12 cellular contexts compared by ENCODE assay signal in genomic region chr2:38835990-38836389, GRCh38. TPM values are rescaled to one million over a fixed set of nuclear protein-coding genes. Genes with fewer than 3 reads are reported as not detected.
DNase-seq lines count a peak whose midpoint lies in the region; ATAC-seq and TF ChIP-seq lines count a peak whose summit lies in the region.
"Had no signal": no experiment of that assay in that cellular context is flagged by ENCODE, and none has a peak within 500 bp of the region (broad histone marks: within the 10 kb centered on the region; RNA-seq: fewer than 3 reads in every experiment).

No MANE protein-coding gene starts in this region.

- no peaks in the 10 kb centered on the region for H3K27me3 ChIP-seq in CD4-positive, alpha-beta T cell (ENCODE audit: control insufficient read depth, insufficient read depth, low read length)
- H3K27me3 ChIP-seq: esophagus squamous epithelium had no signal

- ATAC-seq in GM19043 (IDR thresholded peaks at IDR 0.05; ENCODE audit: low read depth, unreplicated experiment): peak; percentile 90
- peak; percentile 95 for ATAC-seq in HG02885 (IDR thresholded peaks at IDR 0.05; ENCODE audit: poor library complexity, unreplicated experiment)
- no peak for ATAC-seq in CD4-positive, alpha-beta T cell (ENCODE audit: poor library complexity)
- no peak for ATAC-seq in esophagus mucosa

- intact Hi-C loops in CD4-positive, alpha-beta T cell (cut with DNase I, micrococcal nuclease): loop anchor here (5.0 to 10.0 kb wide), 2 partner anchors 251 to 299 kb away; no protein-coding TSS in a partner anchor

- H3K27ac Mint-ChIP-seq in CD4-positive, alpha-beta T cell: no peak overlapping the region
- H3K27ac Mint-ChIP-seq: activated naive CD8-positive, alpha-beta T cell treated with anti-CD3 and anti-CD28 coated beads, Interleukin-2, amount 10 ng/mL, durations not matched to agents 7 days and 5 days had no signal

- DNase-seq in Ammon's horn (ENCODE audit: low spot score) (peak; percentile 58), NOMO-1 treated with DMSO at 0.1 percent for 48 hours (lab: John Stamatoyannopoulos, UW; ENCODE audit: unreplicated experiment) (peak; percentile 95), T-helper 2 cell (no peak), NCI-H2029 treated with DMSO at 0.1 percent for 48 hours (lab: John Stamatoyannopoulos, UW) (no peak)
- no peak for DNase-seq in CD4-positive, alpha-beta T cell
- DNase-seq: activated naive CD8-positive, alpha-beta T cell treated with anti-CD3 and anti-CD28 coated beads, Interleukin-2, amount 10 ng/mL, durations not matched to agents 7 days and 5 days; esophagus squamous epithelium; NCI-H1105 treated with DMSO at 0.1 percent for 48 hours; stimulated activated CD4-positive, alpha-beta T cell treated with anti-CD3 and anti-CD28 coated beads, Interleukin-4, amount 100 ng/mL, for 1 hour had no signal

- no peaks in the 10 kb centered on the region for H3K4me1 Mint-ChIP-seq in CD4-positive, alpha-beta T cell (ENCODE audit: low read depth)

- no peak overlapping the region for H3K27ac ChIP-seq in CD4-positive, alpha-beta T cell (ENCODE audit: low read depth, low read length)
- H3K27ac ChIP-seq: esophagus squamous epithelium had no signal

- CTCF ChIA-PET in CD4-positive, alpha-beta T cell (lab: Charles Lee): interaction anchor here (0.7 kb wide), 1 partner anchor 561 kb away, joined by 4 read pairs; no protein-coding TSS in a partner anchor

- no peak for TF ChIP-seq CTCF in CD4-positive, alpha-beta T cell (IDR thresholded peaks at IDR 0.05)

- peaks cover 46% of the 10 kb centered on the region for H3K36me3 Mint-ChIP-seq in CD4-positive, alpha-beta T cell (ENCODE audit: low read depth)

- H3K4me3 Mint-ChIP-seq in CD4-positive, alpha-beta T cell: no peak overlapping the region
- H3K4me3 Mint-ChIP-seq: activated naive CD8-positive, alpha-beta T cell treated with anti-CD3 and anti-CD28 coated beads, Interleukin-2, amount 10 ng/mL, durations not matched to agents 7 days and 5 days had no signal

- no peaks in the 10 kb centered on the region for H3K9me3 Mint-ChIP-seq in CD4-positive, alpha-beta T cell
- H3K9me3 Mint-ChIP-seq: activated naive CD8-positive, alpha-beta T cell treated with anti-CD3 and anti-CD28 coated beads, Interleukin-2, amount 10 ng/mL, durations not matched to agents 7 days and 5 days had no signal

- no peaks in the 10 kb centered on the region for H3K27me3 Mint-ChIP-seq in CD4-positive, alpha-beta T cell
- H3K27me3 Mint-ChIP-seq: activated naive CD8-positive, alpha-beta T cell treated with anti-CD3 and anti-CD28 coated beads, Interleukin-2, amount 10 ng/mL, durations not matched to agents 7 days and 5 days had no signal

- POLR2A ChIA-PET in CD4-positive, alpha-beta T cell (lab: Charles Lee): no interaction called here

- H3K9me3 ChIP-seq in CD4-positive, alpha-beta T cell (ENCODE audit: control insufficient read depth, low read length): no peaks in the 10 kb centered on the region
- H3K9me3 ChIP-seq: esophagus squamous epithelium had no signal

RNA-seq across cellular contexts. Expression of gene DHX57, which starts 39.7 kb away (rescaled TPM):
- total RNA-seq in CD4-positive, alpha-beta T cell: 10 to 100 TPM; 13.9 to 14.1 TPM
- 9.0 TPM for total RNA-seq in esophagus mucosa

RNA-seq across cellular contexts. Expression of gene MORN2, which starts 39.8 kb away (rescaled TPM):
- 1 to 10 TPM; 2.1 to 2.6 TPM for total RNA-seq in CD4-positive, alpha-beta T cell
- total RNA-seq in esophagus mucosa: 11.2 TPM

RNA-seq across cellular contexts. Expression of gene ARHGEF33, which starts 53.7 kb away (rescaled TPM):
- total RNA-seq in CD4-positive, alpha-beta T cell: not detected
- not detected for total RNA-seq in esophagus mucosa

RNA-seq across cellular contexts. Expression of gene GEMIN6, which starts 58.0 kb away (rescaled TPM):
- total RNA-seq in CD4-positive, alpha-beta T cell: 1 to 10 TPM; 1.2 to 2.1 TPM
- total RNA-seq in esophagus mucosa: 7.9 TPM

Comparison
In these comparisons a context has a peak if more than half of its experiments do, and no peak if none do; other contexts are left out.
1. DNase-seq: peak in Ammon's horn (single experiment) and NOMO-1 treated with DMSO at 0.1 percent for 48 hours (single experiment); none in CD4-positive, alpha-beta T cell (0 of 10), T-helper 2 cell (0 of 5) and NCI-H2029 treated with DMSO at 0.1 percent for 48 hours (single experiment).
2. ATAC-seq: peak in GM19043 (single experiment) and HG02885 (single experiment); none in CD4-positive, alpha-beta T cell (single experiment) and esophagus mucosa (single experiment).